8 cellular contexts compared by ENCODE assay signal in the genomic region with DNA sequence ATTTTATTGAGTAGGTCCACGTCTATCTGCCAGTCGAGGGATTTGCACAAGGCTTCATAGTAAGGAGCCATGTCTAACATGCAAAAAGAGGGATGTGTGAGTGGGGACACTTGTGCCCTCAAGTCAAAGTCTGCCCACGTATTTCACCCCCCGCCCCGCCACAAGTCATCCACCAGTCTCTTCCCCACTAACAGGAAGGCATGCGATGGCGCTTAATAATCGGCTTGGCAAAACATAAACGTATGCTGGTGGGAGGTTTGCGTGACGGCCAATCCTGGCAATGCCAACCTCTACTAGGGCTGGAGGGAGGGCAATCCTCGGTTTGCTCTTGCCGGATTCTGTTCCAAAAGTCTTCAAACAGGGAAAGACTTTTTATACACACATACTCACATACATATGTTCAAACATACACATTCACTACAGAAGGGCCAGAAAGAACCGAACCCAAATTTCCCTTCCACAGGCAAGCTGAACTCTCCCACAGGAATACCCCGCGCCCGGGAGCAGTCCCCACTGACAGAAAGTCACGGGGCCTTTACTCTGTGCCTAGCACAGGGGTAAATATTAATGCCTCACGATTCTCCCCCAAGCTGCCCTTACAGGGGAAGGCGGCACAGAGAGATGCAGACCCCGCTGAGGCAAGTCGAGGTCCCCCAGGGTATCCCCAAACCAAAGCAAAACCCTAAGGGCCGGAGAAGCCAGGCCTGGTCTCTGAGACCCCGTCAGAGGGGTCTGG. TPM values are rescaled to one million over a fixed set of nuclear protein-coding genes. Genes with fewer than 3 reads are reported as not detected.
DNase-seq lines count a peak whose midpoint lies in the region; ATAC-seq and TF ChIP-seq lines count a peak whose summit lies in the region.

No MANE protein-coding gene starts in this region.

- H3K9me3 ChIP-seq in mononuclear cell (ENCODE audit: low read depth, low read length) (no peaks in the 10 kb centered on the region), upper lobe of right lung (no peaks in the 10 kb centered on the region)

- no peak for ATAC-seq in upper lobe of right lung

- no peak for TF ChIP-seq CTCF in coronary artery (IDR thresholded peaks at IDR 0.05)
- no peak for TF ChIP-seq CTCF in upper lobe of right lung (IDR thresholded peaks at IDR 0.05)

- peak; percentile 13 for DNase-seq in stimulated activated CD4-positive, alpha-beta T cell treated with anti-CD3 and anti-CD28 coated beads, Interleukin-12 subunit alpha, Interleukin-12 subunit beta, amount 100 ng/mL, for 4 hours
- DNase-seq in stimulated activated CD4-positive, alpha-beta T cell treated with anti-CD3 and anti-CD28 coated beads, Interleukin-2, amount 100 ng/mL, for 48 hours = no peak
- DNase-seq in SK-MEL-5 (ENCODE audit: low read depth, low spot score) (peak; percentile 23), coronary artery (ENCODE audit: low spot score) (no peak), upper lobe of right lung (no peak), NCI-H2081 treated with DMSO at 0.1 percent for 48 hours (lab: John Stamatoyannopoulos, UW) (no peak)
- DNase-seq in effector CD8-positive, alpha-beta T cell (lab: John Stamatoyannopoulos, UW) = no peak

- H3K4me3 ChIP-seq in coronary artery (peak overlapping the region; percentile 79), mononuclear cell (ENCODE audit: low read length) (peak overlapping the region; percentile 93), upper lobe of right lung (peak overlapping the region; percentile 80)

- in situ Hi-C loops in SK-MEL-5 (cut with HindIII; ENCODE audit: low pct_unique_long_range_greater_than_20kb, low sequenced_read_pairs) = no loop called here

- peaks cover 7% of the 10 kb centered on the region for H3K27me3 ChIP-seq in mononuclear cell (ENCODE audit: insufficient read depth, low read length)
- no peaks in the 10 kb centered on the region for H3K27me3 ChIP-seq in upper lobe of right lung

- H3K27ac ChIP-seq in coronary artery (peak overlapping the region; percentile 80 to 85), upper lobe of right lung (peak overlapping the region; percentile 82)

- intact Hi-C loops in upper lobe of right lung (cut with DNase I) = no loop called here

- H3K4me1 ChIP-seq in mononuclear cell (ENCODE audit: insufficient read depth, low read length) = peaks cover 31% of the 10 kb centered on the region
- peaks cover 23% of the 10 kb centered on the region for H3K4me1 ChIP-seq in upper lobe of right lung

- H3K36me3 ChIP-seq in upper lobe of right lung = peaks cover 41% of the 10 kb centered on the region

RNA-seq across cellular contexts. Expression of a gene that starts 0.7 kb away (rescaled TPM):
- 108 and 129 TPM in 2 replicates for total RNA-seq in SK-MEL-5 (2014; rRNA removed; shearing (Covaris generic))
- 93.0 and 101 TPM in 2 replicates for polyA plus RNA-seq in SK-MEL-5 (2015; cell fraction: cytosol; rRNA removed)
- polyA plus RNA-seq in SK-MEL-5 (2015; cell fraction: nucleus; rRNA removed) = 187 and 191 TPM in 2 replicates
- total RNA-seq in mononuclear cell = 115 TPM
- total RNA-seq in upper lobe of right lung = 52.2 TPM

Comparison
In these comparisons a context has a peak if more than half of its experiments do, and no peak if none do; other contexts are left out.
1. DNase-seq: peak in stimulated activated CD4-positive, alpha-beta T cell treated with anti-CD3 and anti-CD28 coated beads, Interleukin-12 subunit alpha, Interleukin-12 subunit beta, amount 100 ng/mL, for 4 hours (single experiment) and SK-MEL-5 (single experiment); none in stimulated activated CD4-positive, alpha-beta T cell treated with anti-CD3 and anti-CD28 coated beads, Interleukin-2, amount 100 ng/mL, for 48 hours (0 of 2), coronary artery (single experiment), upper lobe of right lung (single experiment), NCI-H2081 treated with DMSO at 0.1 percent for 48 hours (single experiment) and effector CD8-positive, alpha-beta T cell (single experiment).
2. Peak in every context shown above with its lines, with median percentiles within 50 percentile points of each other: H3K4me3 ChIP-seq.